In genomic region chr9:22108581-22109370, GRCh38 we compare ENCODE assay signal across 1 cellular context.
TF ChIP-seq lines count a peak whose summit lies in the region.

No MANE protein-coding gene starts in this region.

TF ChIP-seq in IMR-90, 13 proteins besides CTCF, POLR2A, EP300 and RAD21 (continued from another document):
- TF ChIP-seq, protein P1, sequence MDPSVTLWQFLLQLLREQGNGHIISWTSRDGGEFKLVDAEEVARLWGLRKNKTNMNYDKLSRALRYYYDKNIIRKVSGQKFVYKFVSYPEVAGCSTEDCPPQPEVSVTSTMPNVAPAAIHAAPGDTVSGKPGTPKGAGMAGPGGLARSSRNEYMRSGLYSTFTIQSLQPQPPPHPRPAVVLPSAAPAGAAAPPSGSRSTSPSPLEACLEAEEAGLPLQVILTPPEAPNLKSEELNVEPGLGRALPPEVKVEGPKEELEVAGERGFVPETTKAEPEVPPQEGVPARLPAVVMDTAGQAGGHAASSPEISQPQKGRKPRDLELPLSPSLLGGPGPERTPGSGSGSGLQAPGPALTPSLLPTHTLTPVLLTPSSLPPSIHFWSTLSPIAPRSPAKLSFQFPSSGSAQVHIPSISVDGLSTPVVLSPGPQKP (IDR thresholded peaks at IDR 0.05; ENCODE audit: borderline replicate concordance, low read depth, low read length), result no peak
- no peak for TF ChIP-seq FOS (IDR thresholded peaks at IDR 0.05; ENCODE audit: low read depth, low read length)
- TF ChIP-seq RCOR1 (IDR thresholded peaks at IDR 0.05; ENCODE audit: insufficient replicate concordance, low read length), result no peak
- TF ChIP-seq CEBPB (IDR thresholded peaks at IDR 0.05; ENCODE audit: low read depth, low read length), result no peak
- TF ChIP-seq MAFK (IDR thresholded peaks at IDR 0.05; ENCODE audit: low read depth, low read length), result no peak
- no peak for TF ChIP-seq NFE2L2 (IDR thresholded peaks at IDR 0.05; ENCODE audit: low read depth, low read length)
- no peak for TF ChIP-seq CHD1 (IDR thresholded peaks at IDR 0.05; ENCODE audit: low read depth, low read length)
- no peak for TF ChIP-seq MAZ (IDR thresholded peaks at IDR 0.05; ENCODE audit: borderline replicate concordance, low read depth, low read length)
- TF ChIP-seq RFX5 (IDR thresholded peaks at IDR 0.05; ENCODE audit: low read depth, low read length), result no peak
